In the genomic region with DNA sequence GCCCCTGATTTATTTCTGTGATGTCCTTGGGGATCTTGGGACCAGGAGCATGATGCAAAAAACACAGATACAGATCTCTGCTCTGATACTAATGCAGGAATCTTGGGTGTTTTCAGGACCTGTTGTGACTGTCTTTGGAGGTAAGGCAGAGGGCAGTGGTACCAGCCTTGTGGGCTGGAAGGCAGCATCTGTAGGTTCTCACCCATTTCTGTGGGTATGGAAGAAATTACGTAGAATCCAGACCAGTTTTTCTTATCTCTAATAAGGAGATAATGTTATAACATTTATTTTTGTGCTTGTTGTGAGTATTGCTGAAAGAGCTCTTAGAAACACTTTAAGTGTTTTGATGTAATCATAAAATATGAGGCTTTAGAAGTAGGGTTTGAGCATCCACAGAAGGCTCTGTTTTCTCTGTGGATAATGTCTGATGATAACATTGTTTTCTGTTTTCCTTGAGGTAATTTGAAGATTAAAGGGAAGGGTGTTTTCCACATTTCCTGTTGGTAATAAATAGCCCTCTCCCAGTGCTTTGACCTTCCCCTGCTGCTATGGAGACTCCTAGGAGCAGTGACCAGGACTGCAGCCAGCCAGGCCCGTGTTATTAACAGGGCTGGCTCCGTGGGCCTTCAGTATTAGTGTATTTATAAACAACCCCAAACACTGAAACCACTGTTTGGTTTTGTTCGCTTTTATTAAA, we compare ENCODE assay signal across 12 cellular contexts. TPM values are rescaled to one million over a fixed set of nuclear protein-coding genes. Genes with fewer than 3 reads are reported as not detected.
DNase-seq lines count a peak whose midpoint lies in the region; ATAC-seq lines count a peak whose summit lies in the region.
"Had no signal": no experiment of that assay in that cellular context is flagged by ENCODE, and none has a peak within 500 bp of the region (broad histone marks: within the 10 kb centered on the region; RNA-seq: fewer than 3 reads in every experiment).

No MANE protein-coding gene starts in this region.

- ATAC-seq in HG03139 (IDR thresholded peaks at IDR 0.05; ENCODE audit: unreplicated experiment) (no peak), HG03520 (IDR thresholded peaks at IDR 0.05; ENCODE audit: unreplicated experiment) (no peak), HG02759 (IDR thresholded peaks at IDR 0.05; ENCODE audit: unreplicated experiment) (no peak), HG02970 (IDR thresholded peaks at IDR 0.05; ENCODE audit: low FRiP score, unreplicated experiment) (no peak)
- ATAC-seq: activated CD8-positive, alpha-beta memory T cell treated with anti-CD3 and anti-CD28 coated beads, Interleukin-2, amount 10 ng/mL, durations not matched to agents 7 days and 5 days; HCT116 had no signal

- DNase-seq in H4 (ENCODE audit: low spot score) (peak; percentile 35), dermis blood vessel endothelial cell (peak; percentile 38), left kidney (ENCODE audit: low read depth, low spot score) (peak; percentile 78), putamen (ENCODE audit: low spot score) (peak; percentile 42)
- DNase-seq: activated CD8-positive, alpha-beta memory T cell treated with anti-CD3 and anti-CD28 coated beads, Interleukin-2, amount 10 ng/mL, durations not matched to agents 7 days and 5 days; AML-193; RPMI8226 had no signal

RNA-seq across cellular contexts. Expression of gene DCP1B, which starts 9.4 kb away (rescaled TPM):
- 25.7 and 32.4 TPM in 2 replicates for total RNA-seq in H4 (2014; rRNA removed; shearing (Covaris generic))
- 5.4 and 7.0 TPM in 2 replicates for total RNA-seq in dermis blood vessel endothelial cell

RNA-seq across cellular contexts. Expression of gene CACNA1C, which starts 39.1 kb away (rescaled TPM):
- total RNA-seq in H4 (2014; rRNA removed; shearing (Covaris generic)) = 1.5 TPM in 2 replicates
- 0.14 and 1.5 TPM in 2 replicates for total RNA-seq in dermis blood vessel endothelial cell
